Comparison of ENCODE assay signal across 8 cellular contexts in genomic region chr12:106840217-106840616, GRCh38.
DNase-seq lines count a peak whose midpoint lies in the region; ATAC-seq, FAIRE-seq and TF ChIP-seq lines count a peak whose summit lies in the region.

No MANE protein-coding gene starts in this region.

- DNase-seq in ELR (ENCODE audit: low read depth) (peak; percentile 42), NCI-H510A (lab: John Stamatoyannopoulos, UW) (peak; percentile 52), epithelial cell of esophagus (ENCODE audit: low read depth) (peak; percentile 11), osteocyte (ENCODE audit: extremely low spot score, unreplicated experiment) (no peak), coronary artery (ENCODE audit: low spot score) (no peak), kidney (no peak)
- DNase-seq in effector memory CD4-positive, alpha-beta T cell, result no peak

- H3K9me3 ChIP-seq in effector memory CD4-positive, alpha-beta T cell (ENCODE audit: control insufficient read depth, low read length), result no peaks in the 10 kb centered on the region
- H3K9me3 ChIP-seq in kidney (ENCODE audit: control insufficient read depth in 1 of 2, low read length in 2 of 2), result no peaks in the 10 kb centered on the region

- H3K36me3 ChIP-seq in effector memory CD4-positive, alpha-beta T cell (ENCODE audit: control insufficient read depth, insufficient read depth, low read length), result peaks cover 10% of the 10 kb centered on the region
- peaks cover 0 to 5% of the 10 kb centered on the region in 2 donors for H3K36me3 ChIP-seq in kidney (ENCODE audit: control insufficient read depth in 1 of 2, insufficient read depth in 2 of 2, low read length in 2 of 2)

- H3K4me3 ChIP-seq in epithelial cell of esophagus (ENCODE audit: low read length) (no peak overlapping the region), coronary artery (no peak overlapping the region), kidney (ENCODE audit: low read length in 2 of 2) (no peak overlapping the region)
- no peak overlapping the region for H3K4me3 ChIP-seq in effector memory CD4-positive, alpha-beta T cell (ENCODE audit: insufficient read depth, low read depth, low read length, poor library complexity, severe bottlenecking)

- TF ChIP-seq CTCF in epithelial cell of esophagus (IDR thresholded peaks at IDR 0.05; ENCODE audit: insufficient read depth, low read depth, low read length, missing control alignments), result no peak
- TF ChIP-seq CTCF in osteocyte (IDR thresholded peaks at IDR 0.05), result no peak
- TF ChIP-seq CTCF in coronary artery (IDR thresholded peaks at IDR 0.05), result no peak
- no peak for TF ChIP-seq CTCF in kidney (IDR thresholded peaks at IDR 0.05; ENCODE audit: borderline replicate concordance, extremely low read depth, insufficient read depth)

- peak overlapping the region; percentile 77 for H3K27ac Mint-ChIP-seq in osteocyte (ENCODE audit: unreplicated experiment)

- peaks cover 2% of the 10 kb centered on the region for H3K36me3 Mint-ChIP-seq in osteocyte (ENCODE audit: unreplicated experiment)

- no peak overlapping the region for H3K9ac ChIP-seq in kidney (ENCODE audit: low read length in 2 of 2)

- no peak for ATAC-seq in HG03457 (IDR thresholded peaks at IDR 0.05; ENCODE audit: unreplicated experiment)

- intact Hi-C loops in kidney (cut with DNase I), result no loop called here

- FAIRE-seq in kidney (lab: Jason Lieb, UNC), result no peak

- H3K4me3 Mint-ChIP-seq in osteocyte (ENCODE audit: unreplicated experiment), result peak overlapping the region; percentile 11

- peaks cover 29% of the 10 kb centered on the region for H3K4me1 Mint-ChIP-seq in osteocyte (ENCODE audit: unreplicated experiment)

- H3K27ac ChIP-seq in effector memory CD4-positive, alpha-beta T cell (ENCODE audit: insufficient read depth, low read length, poor library complexity, severe bottlenecking), result no peak overlapping the region
- no peak overlapping the region for H3K27ac ChIP-seq in coronary artery
- H3K27ac ChIP-seq in kidney (ENCODE audit: low read depth in 2 of 2, low read length in 2 of 2), result peak overlapping the region in 1 of 2 donors; percentile 18

- H3K9me3 Mint-ChIP-seq in osteocyte (ENCODE audit: unreplicated experiment), result no peaks in the 10 kb centered on the region

- H3K27me3 Mint-ChIP-seq in osteocyte (ENCODE audit: unreplicated experiment), result no peaks in the 10 kb centered on the region

- no peaks in the 10 kb centered on the region for H3K4me1 ChIP-seq in effector memory CD4-positive, alpha-beta T cell (ENCODE audit: control insufficient read depth, insufficient read depth, low read length, poor library complexity, severe bottlenecking)
- H3K4me1 ChIP-seq in kidney (ENCODE audit: control insufficient read depth in 1 of 2, insufficient read depth in 1 of 2, low read depth in 1 of 2, low read length in 2 of 2), result peaks cover 4 to 7% of the 10 kb centered on the region in 2 donors

- H3K27me3 ChIP-seq in effector memory CD4-positive, alpha-beta T cell (replicated peaks; ENCODE audit: control insufficient read depth, insufficient read depth, low read length, poor library complexity, severe bottlenecking), result no peaks in the 10 kb centered on the region

Comparison
In these comparisons a context has a peak if more than half of its experiments do, and no peak if none do; other contexts are left out.
1. DNase-seq: peak in ELR (single experiment), NCI-H510A (single experiment) and epithelial cell of esophagus (single experiment); none in osteocyte (single experiment), effector memory CD4-positive, alpha-beta T cell (0 of 3), coronary artery (single experiment) and kidney (single experiment).